In genomic region chr1:236862615-236863211, GRCh38 we compare ENCODE assay signal across 16 cellular contexts.
A peak's percentile ranks its signal among the peaks of the same experiment; 100 is the strongest.
DNase-seq lines count a peak whose midpoint lies in the region; TF ChIP-seq lines count a peak whose summit lies in the region.
"Had no signal": no experiment of that assay in that cellular context is flagged by ENCODE, and none has a peak within 500 bp of the region (broad histone marks: within the 10 kb centered on the region; RNA-seq: fewer than 3 reads in every experiment).

No MANE protein-coding gene starts in this region.

- H3K9me3 Mint-ChIP-seq in activated naive CD4-positive, alpha-beta T cell treated with anti-CD3 and anti-CD28 coated beads, Interleukin-2, amount 50 U/mL, for 24 hours, result no peaks in the 10 kb centered on the region
- H3K9me3 Mint-ChIP-seq in activated CD4-positive, alpha-beta memory T cell treated with anti-CD3 and anti-CD28 coated beads, Interleukin-2, amount 10 ng/mL, durations not matched to agents 7 days and 5 days, result no peaks in the 10 kb centered on the region

- H3K4me3 ChIP-seq in uterus, result no peak overlapping the region
- H3K4me3 ChIP-seq: mucosa of descending colon, transverse colon had no signal

- no peak for DNase-seq in activated naive CD4-positive, alpha-beta T cell treated with Interleukin-2 at 50 U/mL for 16 hours
- DNase-seq in glomerular visceral epithelial cell (ENCODE audit: extremely low spot score) (peak; percentile 59), myocyte (ENCODE audit: low read depth) (peak; percentile 73), uterus (no peak), NAMALWA (ENCODE audit: low spot score) (no peak), HuH-7.5 (ENCODE audit: low spot score) (no peak)
- DNase-seq in activated CD4-positive, alpha-beta memory T cell treated with anti-CD3 and anti-CD28 coated beads, Interleukin-2, amount 10 ng/mL, durations not matched to agents 7 days and 5 days, result no peak
- DNase-seq: activated CD8-positive, alpha-beta memory T cell treated with anti-CD3 and anti-CD28 coated beads for 24 hours; DMS153; effector CD8-positive, alpha-beta T cell; MV-4-11; small intestine; transverse colon had no signal

- CTCF ChIA-PET in activated CD4-positive, alpha-beta memory T cell treated with anti-CD3 and anti-CD28 coated beads, Interleukin-2, amount 10 ng/mL, durations not matched to agents 7 days and 5 days (lab: Charles Lee), result interaction anchor here (1.8 to 1.9 kb wide), 2 partner anchors 12 to 103 kb away, joined by 4 to 6 read pairs; no protein-coding TSS in a partner anchor

- intact Hi-C loops in uterus (cut with DNase I; ENCODE audit: low total_unique reads), result no loop called here

- H3K27ac ChIP-seq in uterus, result peak overlapping the region; percentile 23 to 34
- H3K27ac ChIP-seq: RWPE1 had no signal

- H3K4me1 Mint-ChIP-seq in activated naive CD4-positive, alpha-beta T cell treated with anti-CD3 and anti-CD28 coated beads, Interleukin-2, amount 50 U/mL, for 24 hours, result peaks cover 35% of the 10 kb centered on the region
- peaks cover 8% of the 10 kb centered on the region for H3K4me1 Mint-ChIP-seq in activated CD4-positive, alpha-beta memory T cell treated with anti-CD3 and anti-CD28 coated beads, Interleukin-2, amount 10 ng/mL, durations not matched to agents 7 days and 5 days

- POLR2A ChIA-PET in activated CD4-positive, alpha-beta memory T cell treated with anti-CD3 and anti-CD28 coated beads, Interleukin-2, amount 10 ng/mL, durations not matched to agents 7 days and 5 days (lab: Charles Lee), result interaction anchor here (0.8 kb wide), 1 partner anchor 66 kb away, joined by 3 read pairs; no protein-coding TSS in a partner anchor

- no peak overlapping the region for H3K4me3 Mint-ChIP-seq in activated naive CD4-positive, alpha-beta T cell treated with anti-CD3 and anti-CD28 coated beads, Interleukin-2, amount 50 U/mL, for 24 hours
- H3K4me3 Mint-ChIP-seq in activated CD4-positive, alpha-beta memory T cell treated with anti-CD3 and anti-CD28 coated beads, Interleukin-2, amount 10 ng/mL, durations not matched to agents 7 days and 5 days, result no peak overlapping the region

- H3K9me3 ChIP-seq in uterus, result no peaks in the 10 kb centered on the region
- H3K9me3 ChIP-seq: mucosa of descending colon, transverse colon had no signal

- peak overlapping the region; percentile 18 for H3K27ac Mint-ChIP-seq in activated naive CD4-positive, alpha-beta T cell treated with anti-CD3 and anti-CD28 coated beads, Interleukin-2, amount 50 U/mL, for 24 hours
- no peak overlapping the region for H3K27ac Mint-ChIP-seq in activated CD4-positive, alpha-beta memory T cell treated with anti-CD3 and anti-CD28 coated beads, Interleukin-2, amount 10 ng/mL, durations not matched to agents 7 days and 5 days

- no peaks in the 10 kb centered on the region for H3K27me3 Mint-ChIP-seq in activated naive CD4-positive, alpha-beta T cell treated with anti-CD3 and anti-CD28 coated beads, Interleukin-2, amount 50 U/mL, for 24 hours
- H3K27me3 Mint-ChIP-seq in activated CD4-positive, alpha-beta memory T cell treated with anti-CD3 and anti-CD28 coated beads, Interleukin-2, amount 10 ng/mL, durations not matched to agents 7 days and 5 days, result no peaks in the 10 kb centered on the region

- H3K36me3 Mint-ChIP-seq in activated naive CD4-positive, alpha-beta T cell treated with anti-CD3 and anti-CD28 coated beads, Interleukin-2, amount 50 U/mL, for 24 hours, result peaks cover 42% of the 10 kb centered on the region
- H3K36me3 Mint-ChIP-seq in activated CD4-positive, alpha-beta memory T cell treated with anti-CD3 and anti-CD28 coated beads, Interleukin-2, amount 10 ng/mL, durations not matched to agents 7 days and 5 days (ENCODE audit: low read depth), result peaks cover 59% of the 10 kb centered on the region

- TF ChIP-seq POLR2A in uterus (IDR thresholded peaks at IDR 0.05), result no peak

- no peak for TF ChIP-seq CTCF in uterus (IDR thresholded peaks at IDR 0.05)

- no peaks in the 10 kb centered on the region for H3K36me3 ChIP-seq in uterus

- no peaks in the 10 kb centered on the region for H3K27me3 ChIP-seq in uterus
- H3K27me3 ChIP-seq: transverse colon had no signal

- H3K4me1 ChIP-seq in uterus, result peaks cover 0 to 4% of the 10 kb centered on the region in 2 donors

Comparison
In these comparisons a context has a peak if more than half of its experiments do, and no peak if none do; other contexts are left out.
1. DNase-seq: peak in glomerular visceral epithelial cell (single experiment) and myocyte (single experiment); none in activated naive CD4-positive, alpha-beta T cell treated with Interleukin-2 at 50 U/mL for 16 hours (single experiment), uterus (0 of 2), NAMALWA (single experiment), HuH-7.5 (single experiment) and activated CD4-positive, alpha-beta memory T cell treated with anti-CD3 and anti-CD28 coated beads, Interleukin-2, amount 10 ng/mL, durations not matched to agents 7 days and 5 days (single experiment).